ENCODE assay signal across 27 cellular contexts in genomic region chr7:6117533-6117932, GRCh38. TPM values are rescaled to one million over a fixed set of nuclear protein-coding genes. Genes with fewer than 3 reads are reported as not detected.
DNase-seq lines count a peak whose midpoint lies in the region; ATAC-seq and TF ChIP-seq lines count a peak whose summit lies in the region.
"Had no signal": no experiment of that assay in that cellular context is flagged by ENCODE, and none has a peak within 500 bp of the region (broad histone marks: within the 10 kb centered on the region; RNA-seq: fewer than 3 reads in every experiment).

No MANE protein-coding gene starts in this region.

- CTCF ChIA-PET in activated CD4-positive, alpha-beta T cell treated with anti-CD3 and anti-CD28 coated beads, Interleukin-2, amount 10 ng/mL, durations not matched to agents 7 days and 5 days (lab: Charles Lee): interaction anchor here (0.7 to 1.3 kb wide), 2 partner anchors 16 to 30 kb away, joined by 3 read pairs; no protein-coding TSS in a partner anchor

- peak overlapping the region; percentile 1; the same call in 1 of the 2 replicates for H3K27ac ChIP-seq in 22Rv1
- H3K27ac ChIP-seq: adrenal gland, dorsolateral prefrontal cortex, esophagus squamous epithelium, heart right ventricle, neutrophil, PC-9, right lobe of liver, SK-N-MC, spleen, stomach had no signal

- no peak for TF ChIP-seq CTCF in 22Rv1 (IDR thresholded peaks at IDR 0.05)

- H3K27me3 Mint-ChIP-seq in activated CD4-positive, alpha-beta T cell treated with anti-CD3 and anti-CD28 coated beads, Interleukin-2, amount 10 ng/mL, durations not matched to agents 7 days and 5 days: no peaks in the 10 kb centered on the region
- no peaks in the 10 kb centered on the region for H3K27me3 Mint-ChIP-seq in activated T-helper 17 cell treated with anti-CD3 and anti-CD28 coated beads, Interleukin-2, amount 50 U/mL, for 72 hours

- peaks cover 14% of the 10 kb centered on the region for H3K9me3 Mint-ChIP-seq in activated CD4-positive, alpha-beta T cell treated with anti-CD3 and anti-CD28 coated beads, Interleukin-2, amount 10 ng/mL, durations not matched to agents 7 days and 5 days
- H3K9me3 Mint-ChIP-seq in activated T-helper 17 cell treated with anti-CD3 and anti-CD28 coated beads, Interleukin-2, amount 50 U/mL, for 72 hours: no peaks in the 10 kb centered on the region

- peaks cover 30% of the 10 kb centered on the region for H3K4me1 Mint-ChIP-seq in activated CD4-positive, alpha-beta T cell treated with anti-CD3 and anti-CD28 coated beads, Interleukin-2, amount 10 ng/mL, durations not matched to agents 7 days and 5 days
- peaks cover 20% of the 10 kb centered on the region for H3K4me1 Mint-ChIP-seq in activated T-helper 17 cell treated with anti-CD3 and anti-CD28 coated beads, Interleukin-2, amount 50 U/mL, for 72 hours

- POLR2A ChIA-PET in activated CD4-positive, alpha-beta T cell treated with anti-CD3 and anti-CD28 coated beads, Interleukin-2, amount 10 ng/mL, durations not matched to agents 7 days and 5 days (lab: Charles Lee): no interaction called here

- no peak for DNase-seq in activated CD4-positive, alpha-beta T cell treated with anti-CD3 and anti-CD28 coated beads, Interleukin-2, amount 10 ng/mL, durations not matched to agents 7 days and 5 days
- DNase-seq in activated CD4-positive, alpha-beta T cell treated with anti-CD3 and anti-CD28 coated beads for 1 hour: no peak
- DNase-seq in NCI-H69 (lab: John Stamatoyannopoulos, UW) (peak; percentile 72), NCI-H1105 (lab: John Stamatoyannopoulos, UW) (no peak), NCI-H2081 (lab: John Stamatoyannopoulos, UW) (no peak)
- DNase-seq: activated CD4-positive, CD25-positive, alpha-beta regulatory T cell treated with anti-CD3 and anti-CD28 coated beads, Interleukin-2, amount 50 U/mL, for 72 hours; activated effector memory CD4-positive, alpha-beta T cell treated with Interleukin-2 at 50 U/mL for 16 hours; AML-193; DMS 273 treated with DMSO at 0.1 percent for 48 hours; dorsolateral prefrontal cortex; esophagus squamous epithelium; foreskin melanocyte; heart right ventricle; HFFc6; IMR-90; NCI-H446; PC-9; right lobe of liver; spleen; stimulated activated CD4-positive, alpha-beta T cell treated with anti-CD3 and anti-CD28 coated beads, Interleukin-2, amount 100 ng/mL, for 24 hours; stomach had no signal

- H3K27ac Mint-ChIP-seq in activated CD4-positive, alpha-beta T cell treated with anti-CD3 and anti-CD28 coated beads, Interleukin-2, amount 10 ng/mL, durations not matched to agents 7 days and 5 days: peak overlapping the region; percentile 81
- peak overlapping the region; percentile 68 for H3K27ac Mint-ChIP-seq in activated T-helper 17 cell treated with anti-CD3 and anti-CD28 coated beads, Interleukin-2, amount 50 U/mL, for 72 hours
- H3K27ac Mint-ChIP-seq: HFFc6 had no signal

- H3K4me3 Mint-ChIP-seq in activated CD4-positive, alpha-beta T cell treated with anti-CD3 and anti-CD28 coated beads, Interleukin-2, amount 10 ng/mL, durations not matched to agents 7 days and 5 days: peak overlapping the region; percentile 49
- peak overlapping the region; percentile 16 for H3K4me3 Mint-ChIP-seq in activated T-helper 17 cell treated with anti-CD3 and anti-CD28 coated beads, Interleukin-2, amount 50 U/mL, for 72 hours
- H3K4me3 Mint-ChIP-seq: HFFc6 had no signal

- H3K36me3 Mint-ChIP-seq in activated CD4-positive, alpha-beta T cell treated with anti-CD3 and anti-CD28 coated beads, Interleukin-2, amount 10 ng/mL, durations not matched to agents 7 days and 5 days (ENCODE audit: low read depth): peaks cover 80% of the 10 kb centered on the region
- H3K36me3 Mint-ChIP-seq in activated T-helper 17 cell treated with anti-CD3 and anti-CD28 coated beads, Interleukin-2, amount 50 U/mL, for 72 hours (ENCODE audit: low read depth): peaks cover 100% of the 10 kb centered on the region

- ATAC-seq in activated T-helper 17 cell treated with anti-CD3 and anti-CD28 coated beads, Interleukin-2, amount 50 U/mL, for 72 hours (replicated peaks): peak; percentile 69
- no peak for ATAC-seq in HG02973 (IDR thresholded peaks at IDR 0.05; ENCODE audit: unreplicated experiment)
- ATAC-seq: heart right ventricle, right lobe of liver had no signal

RNA-seq across cellular contexts. Expression of gene USP42, which starts 12.8 kb away (rescaled TPM):
- 10 to 100 TPM; 15.5 to 17.0 TPM for total RNA-seq in activated CD4-positive, alpha-beta T cell treated with anti-CD3 and anti-CD28 coated beads, Interleukin-2, amount 10 ng/mL, durations not matched to agents 7 days and 5 days
- 10 to 100 TPM in 1 of 2 donors, 1 to 10 TPM in 1; 9.9 to 10.5 TPM for total RNA-seq in activated T-helper 17 cell treated with anti-CD3 and anti-CD28 coated beads, Interleukin-2, amount 50 U/mL, for 72 hours

RNA-seq across cellular contexts. Expression of gene EIF2AK1, which starts 58.6 kb away (rescaled TPM):
- 100 to 1,000 TPM in 1 of 2 experiments, 10 to 100 TPM in 1; 98.2 to 109 TPM for total RNA-seq in activated CD4-positive, alpha-beta T cell treated with anti-CD3 and anti-CD28 coated beads, Interleukin-2, amount 10 ng/mL, durations not matched to agents 7 days and 5 days
- 100 to 1,000 TPM; 116 to 117 TPM for total RNA-seq in activated T-helper 17 cell treated with anti-CD3 and anti-CD28 coated beads, Interleukin-2, amount 50 U/mL, for 72 hours
